8 cellular contexts compared by ENCODE assay signal in genomic region chr16:70065746-70066658, GRCh38. TPM values are rescaled to one million over a fixed set of nuclear protein-coding genes. Genes with fewer than 3 reads are reported as not detected.
DNase-seq lines count a peak whose midpoint lies in the region; ATAC-seq lines count a peak whose summit lies in the region.
"Not testable (repeated sequence)": the region's sequence is repeated elsewhere in the genome, so short reads cannot be mapped to it uniquely, and the experiment has no call there.

No MANE protein-coding gene starts in this region.

- not testable (repeated sequence) for H3K36me3 ChIP-seq in BLaER1

- H3K9me3 ChIP-seq in BLaER1: not testable (repeated sequence)

- not testable (repeated sequence) for H3K27me3 ChIP-seq in BLaER1

- peak; percentile 86 for DNase-seq in NCI-H510A (lab: John Stamatoyannopoulos, UW)
- peak; percentile 88 to 92 for DNase-seq in activated CD4-positive, alpha-beta T cell treated with anti-CD3 and anti-CD28 coated beads for 24 hours (ENCODE audit: low read depth in 2 of 2)
- peak; percentile 89 for DNase-seq in cerebellum (ENCODE audit: low spot score)
- peak; percentile 62 for DNase-seq in kidney glomerular epithelial cell (lab: John Stamatoyannopoulos, UW)
- peak; percentile 80 to 90 for DNase-seq in stimulated activated CD4-positive, alpha-beta T cell treated with anti-CD3 and anti-CD28 coated beads, Interleukin-15, amount 100 ng/mL, for 48 hours (ENCODE audit: low read depth in 2 of 2)

- H3K4me2 ChIP-seq in BLaER1: peak overlapping the region; percentile 94

- peaks cover 40% of the 10 kb centered on the region for H4K20me1 ChIP-seq in BLaER1

- peaks cover 27% of the 10 kb centered on the region for H3K4me1 ChIP-seq in BLaER1

- ATAC-seq in GM19328 (IDR thresholded peaks at IDR 0.05; ENCODE audit: unreplicated experiment): peak; percentile 90
- ATAC-seq in HG03457 (IDR thresholded peaks at IDR 0.05; ENCODE audit: unreplicated experiment): peak; percentile 75

- H3K9ac ChIP-seq in BLaER1: peak overlapping the region; percentile 83

- peak overlapping the region; percentile 81 for H3K4me3 ChIP-seq in BLaER1

- peak overlapping the region; percentile 78 for H3K27ac ChIP-seq in BLaER1

RNA-seq across cellular contexts. Expression of gene PDPR, which starts 48.1 kb away (rescaled TPM):
- 22.0 TPM for total RNA-seq in cerebellum

Comparison
In these comparisons a context has a peak if more than half of its experiments do, and no peak if none do; other contexts are left out.
1. Peak in every context shown above with its lines: DNase-seq, ATAC-seq, H3K4me3 ChIP-seq and H3K27ac ChIP-seq.